7 cellular contexts compared by ENCODE assay signal in genomic region chr9:37291612-37292238, GRCh38.
A peak's percentile ranks its signal among the peaks of the same experiment; 100 is the strongest.
DNase-seq lines count a peak whose midpoint lies in the region; ATAC-seq, FAIRE-seq and TF ChIP-seq lines count a peak whose summit lies in the region.
"Not testable (repeated sequence)": the region's sequence is repeated elsewhere in the genome, so short reads cannot be mapped to it uniquely, and the experiment has no call there.

No MANE protein-coding gene starts in this region.

- not testable (repeated sequence) for H3K27me3 Mint-ChIP-seq in activated CD4-positive, alpha-beta T cell treated with anti-CD3 and anti-CD28 coated beads, Interleukin-2, amount 10 ng/mL, durations not matched to agents 7 days and 5 days; activated naive CD4-positive, alpha-beta T cell treated with anti-CD3 and anti-CD28 coated beads, Interleukin-2, amount 10 ng/mL, durations not matched to agents 7 days and 5 days

- H2AFZ ChIP-seq in GM23248; PC-9; K562 (ENCODE audit: low read depth, low read length): not testable (repeated sequence)

- H3K4me3 Mint-ChIP-seq in activated CD4-positive, alpha-beta T cell treated with anti-CD3 and anti-CD28 coated beads, Interleukin-2, amount 10 ng/mL, durations not matched to agents 7 days and 5 days; activated naive CD4-positive, alpha-beta T cell treated with anti-CD3 and anti-CD28 coated beads, Interleukin-2, amount 10 ng/mL, durations not matched to agents 7 days and 5 days: not testable (repeated sequence)

- H3K79me2 ChIP-seq in GM23248 (ENCODE audit: insufficient read depth): peaks cover 59% of the 10 kb centered on the region
- H3K79me2 ChIP-seq in PC-9 (ENCODE audit: low read depth): not testable (repeated sequence)
- peaks cover 79% of the 10 kb centered on the region for H3K79me2 ChIP-seq in K562 (ENCODE audit: control insufficient read depth, insufficient read depth, low read length)

- TF ChIP-seq CTCF in PC-9 (conservative IDR thresholded peaks at IDR 0.05); K562 (IDR thresholded peaks at IDR 0.05 in 2 of 3, conservative IDR thresholded peaks at IDR 0.05 in 1 of 3; ENCODE audit: insufficient read depth in 2 of 3, low read depth in 1 of 3, low read length in 3 of 3); foreskin keratinocyte (conservative IDR thresholded peaks at IDR 0.05); spleen (IDR thresholded peaks at IDR 0.05 in 8 of 11, conservative IDR thresholded peaks at IDR 0.05 in 3 of 11): not testable (repeated sequence)

- CTCF ChIA-PET in PC-9 (lab: Charles Lee); activated CD4-positive, alpha-beta T cell treated with anti-CD3 and anti-CD28 coated beads, Interleukin-2, amount 10 ng/mL, durations not matched to agents 7 days and 5 days (lab: Charles Lee); K562 (lab: Yijun Ruan, JAX; ENCODE audit: low intra/inter-chr PET ratio): not testable (repeated sequence)
- CTCF ChIA-PET in activated naive CD4-positive, alpha-beta T cell treated with anti-CD3 and anti-CD28 coated beads, Interleukin-2, amount 10 ng/mL, durations not matched to agents 7 days and 5 days (lab: Charles Lee): interaction anchor here (1.3 kb wide), 1 partner anchor 9 kb away, joined by 3 read pairs; no protein-coding TSS in a partner anchor

- H3K4me2 ChIP-seq in GM23248 (ENCODE audit: unreplicated experiment): peak overlapping the region; percentile 71
- H3K4me2 ChIP-seq in PC-9: peak overlapping the region; percentile 46; the same call in 1 of the 2 replicates
- not testable (repeated sequence) for H3K4me2 ChIP-seq in K562 (ENCODE audit: insufficient read depth, low read length)

- intact Hi-C loops in PC-9 (cut with micrococcal nuclease; ENCODE audit: unreplicated experiment); spleen (cut with DNase I; ENCODE audit: low total_unique reads): not testable (repeated sequence)
- intact Hi-C loops in K562 (cut with micrococcal nuclease): loop anchor here (10.0 kb wide), 1 partner anchor 167 kb away; the partner anchor contains the start of gene ZCCHC7

- POLR2A ChIA-PET in PC-9 (lab: Charles Lee; ENCODE audit: unreplicated experiment); activated CD4-positive, alpha-beta T cell treated with anti-CD3 and anti-CD28 coated beads, Interleukin-2, amount 10 ng/mL, durations not matched to agents 7 days and 5 days (lab: Charles Lee): not testable (repeated sequence)
- POLR2A ChIA-PET in K562 (lab: Yijun Ruan, JAX): interaction anchor here (0.6 kb wide), 1 partner anchor 100 kb away, joined by 3 read pairs; no protein-coding TSS in a partner anchor

- H3K4me1 ChIP-seq in GM23248 (ENCODE audit: insufficient read depth): peaks cover 32% of the 10 kb centered on the region
- H3K4me1 ChIP-seq in PC-9 (replicated peaks; ENCODE audit: insufficient read depth): peaks cover 12% of the 10 kb centered on the region
- peaks cover 0 to 26% of the 10 kb centered on the region in 2 experiments; a peak in 4 of 5 replicates for H3K4me1 ChIP-seq in K562 (replicated peaks in 1 of 2; ENCODE audit: control insufficient read depth in 2 of 2, insufficient read depth in 2 of 2, low read length in 2 of 2)
- H3K4me1 ChIP-seq in foreskin keratinocyte: peaks cover 21% of the 10 kb centered on the region
- H3K4me1 ChIP-seq in spleen: peaks cover 7 to 94% (median 52%) of the 10 kb centered on the region in 6 donors

- not testable (repeated sequence) for H3K27me3 ChIP-seq in GM23248 (replicated peaks; ENCODE audit: insufficient read depth); PC-9 (ENCODE audit: insufficient read depth, low read depth); K562 (ENCODE audit: control insufficient read depth in 2 of 2, insufficient read depth in 2 of 2, low read length in 2 of 2); foreskin keratinocyte; spleen (replicated peaks in 1 of 7)

- 97 to 99% methylated on average over 10 of the region's 10 CpGs for WGBS in GM23248 (ENCODE audit: low coverage in 1 of 2, low lambda C conversion rate in 2 of 2, missing lambda C conversion rate in 2 of 2), 2 experiments
- WGBS in K562 (ENCODE audit: insufficient coverage, low coverage, missing lambda C conversion rate): 97% methylated on average over 10 of the region's 10 CpGs
- 93 to 98% (median 97%) methylated on average over 10 of the region's 10 CpGs for WGBS in spleen, 5 donors

- peak overlapping the region; percentile 71 for H3K9ac ChIP-seq in GM23248
- not testable (repeated sequence) for H3K9ac ChIP-seq in K562 (ENCODE audit: insufficient read depth in 1 of 2, low read depth in 2 of 2, low read length in 2 of 2)

- H3K4me3 ChIP-seq in GM23248: peak overlapping the region; percentile 66
- H3K4me3 ChIP-seq in PC-9, K562, spleen: not testable (repeated sequence)

- DNase-seq in GM23248; PC-9; activated CD4-positive, alpha-beta T cell treated with anti-CD3 and anti-CD28 coated beads, Interleukin-2, amount 10 ng/mL, durations not matched to agents 7 days and 5 days; activated naive CD4-positive, alpha-beta T cell treated with anti-CD3 and anti-CD28 coated beads, Interleukin-2, amount 10 ng/mL, durations not matched to agents 7 days and 5 days; K562 (ENCODE audit: extremely low read depth in 1 of 4, low spot score in 3 of 4); foreskin keratinocyte; spleen: not testable (repeated sequence)

- H3K4me1 Mint-ChIP-seq in activated CD4-positive, alpha-beta T cell treated with anti-CD3 and anti-CD28 coated beads, Interleukin-2, amount 10 ng/mL, durations not matched to agents 7 days and 5 days: peaks cover 56% of the 10 kb centered on the region
- peaks cover 52% of the 10 kb centered on the region for H3K4me1 Mint-ChIP-seq in activated naive CD4-positive, alpha-beta T cell treated with anti-CD3 and anti-CD28 coated beads, Interleukin-2, amount 10 ng/mL, durations not matched to agents 7 days and 5 days

- not testable (repeated sequence) for H3K9me1 ChIP-seq in K562 (ENCODE audit: control insufficient read depth, insufficient read depth, low read length)

- in situ Hi-C loops in GM23248 (cut with MboI); K562 (cut with MboI): not testable (repeated sequence)

- TF ChIP-seq RAD21 in K562 (CRISPR knock-in tag; conservative IDR thresholded peaks at IDR 0.05 in 1 of 2, IDR thresholded peaks at IDR 0.05 in 1 of 2): not testable (repeated sequence)

- peak overlapping the region; percentile 87 for H3K27ac ChIP-seq in GM23248
- H3K27ac ChIP-seq in PC-9: peak overlapping the region; percentile 69; the same call in 1 of the 2 replicates
- not testable (repeated sequence) for H3K27ac ChIP-seq in K562 (ENCODE audit: extremely low read depth, low read depth, low read length)
- H3K27ac ChIP-seq in foreskin keratinocyte: peak overlapping the region; percentile 92
- H3K27ac ChIP-seq in spleen: peak overlapping the region in 5 of 8 donors; percentile 6 to 82 (median 70)

- FAIRE-seq in K562 (lab: Jason Lieb, UNC): not testable (repeated sequence)

- TF ChIP-seq POLR2A in K562 (conservative IDR thresholded peaks at IDR 0.05); spleen (IDR thresholded peaks at IDR 0.05): not testable (repeated sequence)

- peaks cover 19% of the 10 kb centered on the region for H3K36me3 Mint-ChIP-seq in activated CD4-positive, alpha-beta T cell treated with anti-CD3 and anti-CD28 coated beads, Interleukin-2, amount 10 ng/mL, durations not matched to agents 7 days and 5 days (ENCODE audit: low read depth)
- H3K36me3 Mint-ChIP-seq in activated naive CD4-positive, alpha-beta T cell treated with anti-CD3 and anti-CD28 coated beads, Interleukin-2, amount 10 ng/mL, durations not matched to agents 7 days and 5 days: peaks cover 15% of the 10 kb centered on the region

- H3K9me3 ChIP-seq in GM23248 (ENCODE audit: low read depth); PC-9 (ENCODE audit: insufficient read depth, low read depth); K562 (replicated peaks; ENCODE audit: control insufficient read depth, insufficient read depth, low read depth, low read length); spleen: not testable (repeated sequence)

- not testable (repeated sequence) for H3K9me2 ChIP-seq in GM23248 (ENCODE audit: insufficient read depth); PC-9 (ENCODE audit: insufficient read depth)

- not testable (repeated sequence) for TF ChIP-seq EP300 in K562 (IDR thresholded peaks at IDR 0.05; ENCODE audit: low read length)

- not testable (repeated sequence) for H3K36me3 ChIP-seq in GM23248 (ENCODE audit: low read depth); PC-9 (ENCODE audit: low read depth); K562 (ENCODE audit: control insufficient read depth, insufficient read depth, low read length); spleen

- BruUV-seq in PC-9 (replicated peaks; lab: Mats Ljungman, UMichigan); K562 (replicated peaks; lab: Mats Ljungman, UMichigan): not testable (repeated sequence)

- peaks cover 11% of the 10 kb centered on the region for H3K9me3 Mint-ChIP-seq in activated CD4-positive, alpha-beta T cell treated with anti-CD3 and anti-CD28 coated beads, Interleukin-2, amount 10 ng/mL, durations not matched to agents 7 days and 5 days
- H3K9me3 Mint-ChIP-seq in activated naive CD4-positive, alpha-beta T cell treated with anti-CD3 and anti-CD28 coated beads, Interleukin-2, amount 10 ng/mL, durations not matched to agents 7 days and 5 days: not testable (repeated sequence)

- H3F3A ChIP-seq in GM23248 (ENCODE audit: insufficient read depth): peaks cover 35% of the 10 kb centered on the region
- H3F3A ChIP-seq in PC-9 (ENCODE audit: insufficient read depth, low read depth): not testable (repeated sequence)

- H4K20me1 ChIP-seq in GM23248 (ENCODE audit: insufficient read depth); PC-9 (ENCODE audit: insufficient read depth); K562 (replicated peaks; ENCODE audit: control insufficient read depth, insufficient read depth, low read length): not testable (repeated sequence)

- H3K27ac Mint-ChIP-seq in activated CD4-positive, alpha-beta T cell treated with anti-CD3 and anti-CD28 coated beads, Interleukin-2, amount 10 ng/mL, durations not matched to agents 7 days and 5 days: peak overlapping the region; percentile 81
- peak overlapping the region; percentile 73 for H3K27ac Mint-ChIP-seq in activated naive CD4-positive, alpha-beta T cell treated with anti-CD3 and anti-CD28 coated beads, Interleukin-2, amount 10 ng/mL, durations not matched to agents 7 days and 5 days

- ATAC-seq in K562, foreskin keratinocyte: not testable (repeated sequence)
